ENCODE assay signal across 10 cellular contexts in the genomic region with DNA sequence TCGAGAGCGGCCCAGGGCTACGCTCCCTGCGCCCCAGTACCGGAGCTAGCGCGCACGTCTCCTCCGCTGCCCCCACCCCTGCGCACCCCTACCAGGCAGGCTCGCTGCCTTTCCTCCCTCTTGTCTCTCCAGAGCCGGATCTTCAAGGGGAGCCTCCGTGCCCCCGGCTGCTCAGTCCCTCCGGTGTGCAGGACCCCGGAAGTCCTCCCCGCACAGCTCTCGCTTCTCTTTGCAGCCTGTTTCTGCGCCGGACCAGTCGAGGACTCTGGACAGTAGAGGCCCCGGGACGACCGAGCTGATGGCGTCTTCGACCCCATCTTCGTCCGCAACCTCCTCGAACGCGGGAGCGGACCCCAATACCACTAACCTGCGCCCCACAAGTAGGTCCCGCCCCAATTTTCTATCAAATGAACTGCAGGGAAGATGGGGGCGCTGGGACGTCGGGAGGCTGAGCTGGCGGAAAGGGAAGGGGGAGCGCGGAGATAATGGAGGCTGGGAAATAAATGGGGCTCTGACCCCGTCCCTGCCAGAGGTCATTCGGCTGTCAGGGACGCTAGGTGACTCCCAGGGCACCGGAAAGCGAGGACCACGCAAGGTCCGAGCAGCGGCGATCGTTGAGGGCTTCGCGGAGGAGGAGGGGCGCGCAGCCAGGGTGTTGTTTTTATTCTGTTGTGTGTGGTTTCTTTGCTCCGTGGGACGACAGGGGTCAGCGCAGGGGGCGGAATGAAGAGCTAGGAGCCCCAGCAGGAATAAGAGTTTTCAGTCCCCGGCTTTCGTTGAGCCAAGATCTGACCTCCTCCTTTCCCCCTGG. TPM values are rescaled to one million over a fixed set of nuclear protein-coding genes. Genes with fewer than 3 reads are reported as not detected.
DNase-seq lines count a peak whose midpoint lies in the region; ATAC-seq and TF ChIP-seq lines count a peak whose summit lies in the region.
"Had no signal": no experiment of that assay in that cellular context is flagged by ENCODE, and none has a peak within 500 bp of the region (broad histone marks: within the 10 kb centered on the region; RNA-seq: fewer than 3 reads in every experiment).

No MANE protein-coding gene starts in this region.

- H3K4me3 Mint-ChIP-seq in activated CD8-positive, alpha-beta memory T cell treated with anti-CD3 and anti-CD28 coated beads, Interleukin-2, amount 10 ng/mL, durations not matched to agents 7 days and 5 days = peak overlapping the region; percentile 66
- H3K4me3 Mint-ChIP-seq in activated B cell treated with CpG ODN at 0.5 μM for 24 hours = peak overlapping the region; percentile 35
- peak overlapping the region; percentile 69 to 76 for H3K4me3 Mint-ChIP-seq in stimulated activated naive B cell treated with anti-CD40 and anti-IgM and Interleukin-4, amounts not matched to agents 10 μg/mL and 1 μg/mL and 100 μg/mL, for 72 hours

- TF ChIP-seq CTCF in activated B cell treated with CpG ODN at 0.5 μM for 24 hours (IDR thresholded peaks at IDR 0.05) = no peak
- no peak for TF ChIP-seq CTCF in hepatocyte (IDR thresholded peaks at IDR 0.05; ENCODE audit: poor library complexity)

- peak overlapping the region; percentile 18 for H2AFZ ChIP-seq in hepatocyte

- H3K4me1 Mint-ChIP-seq in activated CD8-positive, alpha-beta memory T cell treated with anti-CD3 and anti-CD28 coated beads, Interleukin-2, amount 10 ng/mL, durations not matched to agents 7 days and 5 days = peaks cover 61% of the 10 kb centered on the region
- H3K4me1 Mint-ChIP-seq in activated B cell treated with CpG ODN at 0.5 μM for 24 hours = peaks cover 67% of the 10 kb centered on the region
- peaks cover 55 to 91% of the 10 kb centered on the region in 2 donors for H3K4me1 Mint-ChIP-seq in stimulated activated naive B cell treated with anti-CD40 and anti-IgM and Interleukin-4, amounts not matched to agents 10 μg/mL and 1 μg/mL and 100 μg/mL, for 72 hours

- H4K20me1 ChIP-seq in hepatocyte (ENCODE audit: insufficient read depth, poor library complexity, severe bottlenecking) = no peaks in the 10 kb centered on the region

- H3K36me3 Mint-ChIP-seq in activated CD8-positive, alpha-beta memory T cell treated with anti-CD3 and anti-CD28 coated beads, Interleukin-2, amount 10 ng/mL, durations not matched to agents 7 days and 5 days = no peaks in the 10 kb centered on the region
- H3K36me3 Mint-ChIP-seq in activated B cell treated with CpG ODN at 0.5 μM for 24 hours (ENCODE audit: low read depth) = no peaks in the 10 kb centered on the region
- peaks cover 10 to 11% of the 10 kb centered on the region in 2 donors for H3K36me3 Mint-ChIP-seq in stimulated activated naive B cell treated with anti-CD40 and anti-IgM and Interleukin-4, amounts not matched to agents 10 μg/mL and 1 μg/mL and 100 μg/mL, for 72 hours

- WGBS in hepatocyte (ENCODE audit: low lambda C conversion rate, missing lambda C conversion rate) = 1% methylated on average over 53 of the region's 60 CpGs

- POLR2A ChIA-PET in activated B cell treated with CpG ODN at 0.5 μM for 24 hours (lab: Charles Lee) = no interaction called here

- H3K27me3 ChIP-seq in hepatocyte = peaks cover 91% of the 10 kb centered on the region

- H3K9me2 ChIP-seq in hepatocyte (replicated peaks; ENCODE audit: insufficient read depth) = no peaks in the 10 kb centered on the region

- peak overlapping the region; percentile 21 for H3K27ac Mint-ChIP-seq in activated CD8-positive, alpha-beta memory T cell treated with anti-CD3 and anti-CD28 coated beads, Interleukin-2, amount 10 ng/mL, durations not matched to agents 7 days and 5 days
- H3K27ac Mint-ChIP-seq in activated B cell treated with CpG ODN at 0.5 μM for 24 hours = no peak overlapping the region
- peak overlapping the region; percentile 90 for H3K27ac Mint-ChIP-seq in stimulated activated naive B cell treated with anti-CD40 and anti-IgM and Interleukin-4, amounts not matched to agents 10 μg/mL and 1 μg/mL and 100 μg/mL, for 72 hours

- H3K79me2 ChIP-seq in hepatocyte = no peaks in the 10 kb centered on the region

- H3K9me3 Mint-ChIP-seq in activated CD8-positive, alpha-beta memory T cell treated with anti-CD3 and anti-CD28 coated beads, Interleukin-2, amount 10 ng/mL, durations not matched to agents 7 days and 5 days (ENCODE audit: low read depth) = no peaks in the 10 kb centered on the region
- no peaks in the 10 kb centered on the region for H3K9me3 Mint-ChIP-seq in activated B cell treated with CpG ODN at 0.5 μM for 24 hours
- H3K9me3 Mint-ChIP-seq in stimulated activated naive B cell treated with anti-CD40 and anti-IgM and Interleukin-4, amounts not matched to agents 10 μg/mL and 1 μg/mL and 100 μg/mL, for 72 hours = peaks cover 0 to 2% of the 10 kb centered on the region in 2 donors

- peaks cover 91% of the 10 kb centered on the region for H3K27me3 Mint-ChIP-seq in activated CD8-positive, alpha-beta memory T cell treated with anti-CD3 and anti-CD28 coated beads, Interleukin-2, amount 10 ng/mL, durations not matched to agents 7 days and 5 days
- peaks cover 70% of the 10 kb centered on the region for H3K27me3 Mint-ChIP-seq in activated B cell treated with CpG ODN at 0.5 μM for 24 hours
- H3K27me3 Mint-ChIP-seq in stimulated activated naive B cell treated with anti-CD40 and anti-IgM and Interleukin-4, amounts not matched to agents 10 μg/mL and 1 μg/mL and 100 μg/mL, for 72 hours = peaks cover 73 to 89% of the 10 kb centered on the region in 2 donors

- ATAC-seq in activated CD8-positive, alpha-beta memory T cell treated with anti-CD3 and anti-CD28 coated beads, Interleukin-2, amount 10 ng/mL, durations not matched to agents 7 days and 5 days = no peak
- no peak for ATAC-seq in activated B cell treated with CpG ODN at 0.5 μM for 24 hours (ENCODE audit: low read depth)
- no peak for ATAC-seq in stimulated activated naive B cell treated with anti-CD40 and anti-IgM and Interleukin-4, amounts not matched to agents 10 μg/mL and 1 μg/mL and 100 μg/mL, for 72 hours (replicated peaks)

- H3K27ac ChIP-seq in hepatocyte = no peak overlapping the region
- H3K27ac ChIP-seq: BLaER1 had no signal

- intact Hi-C loops in activated B cell treated with CpG ODN at 0.5 μM for 24 hours (cut with micrococcal nuclease) = loop anchor here (5.0 to 10.0 kb wide), 2 partner anchors 1284 to 1364 kb away; partner anchors contain the start of gene DLX2

- H3K4me3 ChIP-seq in hepatocyte = no peak overlapping the region

- peaks cover 54% of the 10 kb centered on the region for H3K4me1 ChIP-seq in hepatocyte (ENCODE audit: insufficient read depth)

- H3K4me2 ChIP-seq in hepatocyte = peak overlapping the region; percentile 90

- CTCF ChIA-PET in activated CD8-positive, alpha-beta memory T cell treated with anti-CD3 and anti-CD28 coated beads, Interleukin-2, amount 10 ng/mL, durations not matched to agents 7 days and 5 days (lab: Charles Lee) = interaction anchor here (0.8 to 2.5 kb wide), 7 partner anchors 25 to 494 kb away, joined by 3 to 20 read pairs (median 4); no protein-coding TSS in a partner anchor
- CTCF ChIA-PET in activated B cell treated with CpG ODN at 0.5 μM for 24 hours (lab: Charles Lee) = interaction anchor here (0.9 kb wide), 1 partner anchor 457 kb away, joined by 3 read pairs; no protein-coding TSS in a partner anchor

- DNase-seq in activated CD8-positive, alpha-beta memory T cell treated with anti-CD3 and anti-CD28 coated beads, Interleukin-2, amount 10 ng/mL, durations not matched to agents 7 days and 5 days = no peak
- DNase-seq in activated CD8-positive, alpha-beta memory T cell treated with anti-CD3 and anti-CD28 coated beads for 24 hours = no peak
- DNase-seq in activated B cell treated with CpG ODN at 0.5 μM for 24 hours (peak; percentile 20), hepatocyte (ENCODE audit: low spot score) (no peak), NCI-H2171 treated with DMSO at 0.1 percent for 48 hours (lab: John Stamatoyannopoulos, UW) (no peak), NCI-H2107 (lab: John Stamatoyannopoulos, UW) (no peak), cortex of kidney (lab: John Stamatoyannopoulos, UW) (no peak)
- DNase-seq in stimulated activated naive B cell treated with anti-CD40 and anti-IgM and Interleukin-4, amounts not matched to agents 10 μg/mL and 1 μg/mL and 100 μg/mL, for 72 hours = no peak

- H3K9me3 ChIP-seq in hepatocyte (ENCODE audit: low read depth) = no peaks in the 10 kb centered on the region

- no peaks in the 10 kb centered on the region for H3K36me3 ChIP-seq in hepatocyte (replicated peaks; ENCODE audit: insufficient read depth, low read depth)
- H3K36me3 ChIP-seq: BLaER1 had no signal

RNA-seq across cellular contexts. Expression of gene GAD1, which starts 1.8 kb away (rescaled TPM):
- total RNA-seq in activated CD8-positive, alpha-beta memory T cell treated with anti-CD3 and anti-CD28 coated beads, Interleukin-2, amount 10 ng/mL, durations not matched to agents 7 days and 5 days = 1 to 10 TPM in 1 of 2 experiments, under 1 TPM in 1; 0.68 to 3.7 TPM
- total RNA-seq in activated B cell treated with CpG ODN at 0.5 μM for 24 hours (not detected in 2 replicates), hepatocyte (0.08 and 0.50 TPM in 2 replicates)
- 1.1 TPM in 1 of 2 replicates, not detected in the other for polyA plus RNA-seq in hepatocyte
- polyA plus RNA-seq: liver had no signal

RNA-seq across cellular contexts. Expression of gene ERICH2, which starts 48.3 kb away (rescaled TPM):
- total RNA-seq in activated CD8-positive, alpha-beta memory T cell treated with anti-CD3 and anti-CD28 coated beads, Interleukin-2, amount 10 ng/mL, durations not matched to agents 7 days and 5 days = not detected
- total RNA-seq in activated B cell treated with CpG ODN at 0.5 μM for 24 hours = not detected in 2 replicates
- 0.52 TPM in 1 of 2 replicates, not detected in the other for total RNA-seq in hepatocyte
- 1.9 and 3.1 TPM in 2 replicates for polyA plus RNA-seq in hepatocyte
